Comparison of ENCODE assay signal across 8 cellular contexts in genomic region chr11:117316197-117316961, GRCh38. TPM values are rescaled to one million over a fixed set of nuclear protein-coding genes. Genes with fewer than 3 reads are reported as not detected.
A peak's percentile ranks its signal among the peaks of the same experiment; 100 is the strongest.
DNase-seq lines count a peak whose midpoint lies in the region; ATAC-seq and TF ChIP-seq lines count a peak whose summit lies in the region.

Gene BACE1 (minus strand): TSS chr11:117316256. CDS start chr11:117315795, 461 bp downstream.

- H3K27me3 ChIP-seq in A673 (replicated peaks; ENCODE audit: insufficient read depth, low read depth, low read length, poor library complexity): no peaks in the 10 kb centered on the region
- no peaks in the 10 kb centered on the region for H3K27me3 ChIP-seq in tibial nerve

- H3K9me3 ChIP-seq in A673 (ENCODE audit: low read depth, low read length, poor library complexity, severe bottlenecking) (no peaks in the 10 kb centered on the region), mucosa of descending colon (no peaks in the 10 kb centered on the region), tibial nerve (no peaks in the 10 kb centered on the region)

- H3K4me3 Mint-ChIP-seq in activated CD8-positive, alpha-beta T cell treated with anti-CD3 and anti-CD28 coated beads for 36 hours: peak within 1 kb of the TSS; percentile 51

- peak in 1 of 2 donors; percentile 34 for TF ChIP-seq POLR2A in tibial nerve (IDR thresholded peaks at IDR 0.05)

- H3K36me3 Mint-ChIP-seq in activated CD8-positive, alpha-beta T cell treated with anti-CD3 and anti-CD28 coated beads for 36 hours (ENCODE audit: low read depth): no peaks in the 10 kb centered on the region

- peaks cover 4% of the 10 kb centered on the region for H3K4me1 Mint-ChIP-seq in activated CD8-positive, alpha-beta T cell treated with anti-CD3 and anti-CD28 coated beads for 36 hours (ENCODE audit: low read depth)

- BruUV-seq in A673 (replicated peaks; lab: Mats Ljungman, UMichigan): TSS peak; percentile 57

- no peaks in the 10 kb centered on the region for H3K9me3 Mint-ChIP-seq in activated CD8-positive, alpha-beta T cell treated with anti-CD3 and anti-CD28 coated beads for 36 hours

- POLR2A ChIA-PET in A673 (lab: Charles Lee; ENCODE audit: low non-redundant PET): interaction anchor here (0.7 kb wide), 2 partner anchors 11 to 95 kb away, joined by 3 to 4 read pairs; partner anchors contain the start of gene CEP164
- POLR2A ChIA-PET in activated CD8-positive, alpha-beta T cell treated with anti-CD3 and anti-CD28 coated beads for 36 hours (lab: Charles Lee): interaction anchor here (1.6 kb wide), 1 partner anchor 70 kb away, joined by 3 read pairs; no protein-coding TSS in a partner anchor

- H3K4me3 ChIP-seq in A673 (ENCODE audit: low read depth, low read length, poor library complexity, severe bottlenecking) (peak within 1 kb of the TSS; percentile 84), GM12865 (ENCODE audit: low read depth, low read length) (peak within 1 kb of the TSS; percentile 19), fibroblast of mammary gland (ENCODE audit: control insufficient read depth, low read depth, low read length) (peak within 1 kb of the TSS; percentile 71), mucosa of descending colon (peak within 1 kb of the TSS; percentile 44), tibial nerve (peak within 1 kb of the TSS; percentile 66 to 85 (median 77))

- TF ChIP-seq CTCF in A673 (conservative IDR thresholded peaks at IDR 0.05; ENCODE audit: low read depth, low read length): peak; percentile 58
- no peak for TF ChIP-seq CTCF in GM12865 (IDR thresholded peaks at IDR 0.05; ENCODE audit: insufficient read depth, low read depth, low read length, missing control alignments)
- no peak for TF ChIP-seq CTCF in activated CD8-positive, alpha-beta T cell treated with anti-CD3 and anti-CD28 coated beads for 36 hours (IDR thresholded peaks at IDR 0.05)
- peak; percentile 46 for TF ChIP-seq CTCF in fibroblast of mammary gland (conservative IDR thresholded peaks at IDR 0.05; ENCODE audit: control insufficient read depth, insufficient read depth, low read depth, low read length)
- TF ChIP-seq CTCF in mucosa of descending colon (IDR thresholded peaks at IDR 0.05): no peak
- peak in 2 of 5 experiments; percentile 27 to 39 for TF ChIP-seq CTCF in tibial nerve (IDR thresholded peaks at IDR 0.05)

- H3K36me3 ChIP-seq in A673 (ENCODE audit: insufficient read depth, low read length, poor library complexity, severe bottlenecking): no peaks in the 10 kb centered on the region
- H3K36me3 ChIP-seq in mucosa of descending colon (ENCODE audit: low read depth): no peaks in the 10 kb centered on the region
- no peaks in the 10 kb centered on the region for H3K36me3 ChIP-seq in tibial nerve

- H3K4me1 ChIP-seq in A673 (ENCODE audit: insufficient read depth, low read length, poor library complexity, severe bottlenecking) (peaks cover 3% of the 10 kb centered on the region), mucosa of descending colon (ENCODE audit: low read depth) (peaks cover 8% of the 10 kb centered on the region), tibial nerve (peaks cover 0 to 45% (median 16%) of the 10 kb centered on the region in 4 donors)

- peak; percentile 93 for DNase-seq in A673 (ENCODE audit: low spot score)
- no peak for DNase-seq in GM12865 (ENCODE audit: low read depth)
- peak; percentile 80 for DNase-seq in NCI-H2227 (lab: John Stamatoyannopoulos, UW; ENCODE audit: unreplicated experiment)
- peak; percentile 27 for DNase-seq in activated CD8-positive, alpha-beta T cell treated with anti-CD3 and anti-CD28 coated beads for 36 hours
- peak; percentile 82 for DNase-seq in fibroblast of mammary gland (ENCODE audit: low read depth)
- DNase-seq in mucosa of descending colon: peak; percentile 75 to 78 (median 77)
- DNase-seq in tibial nerve (ENCODE audit: low spot score in 2 of 2): peak; percentile 43 to 66

- WGBS in tibial nerve, 2 donors: 10 to 14% methylated on average over 21 to 29 of the region's 29 CpGs

- ATAC-seq in activated CD8-positive, alpha-beta T cell treated with anti-CD3 and anti-CD28 coated beads for 36 hours: peak; percentile 45
- ATAC-seq in mucosa of descending colon (peak; percentile 86), GM21367 (IDR thresholded peaks at IDR 0.05; ENCODE audit: unreplicated experiment) (no peak)

- peaks cover 25% of the 10 kb centered on the region for H3K27me3 Mint-ChIP-seq in activated CD8-positive, alpha-beta T cell treated with anti-CD3 and anti-CD28 coated beads for 36 hours

- TF ChIP-seq EP300 in tibial nerve (IDR thresholded peaks at IDR 0.05): peak in 1 of 2 donors; percentile 66

- no peak within 1 kb of the TSS for H3K27ac Mint-ChIP-seq in activated CD8-positive, alpha-beta T cell treated with anti-CD3 and anti-CD28 coated beads for 36 hours

- intact Hi-C loops in A673 (cut with micrococcal nuclease; ENCODE audit: unreplicated experiment): loop anchor here (1.0 kb wide), 1 partner anchor 11 kb away; the partner anchor contains the start of gene CEP164
- intact Hi-C loops in activated CD8-positive, alpha-beta T cell treated with anti-CD3 and anti-CD28 coated beads for 36 hours (cut with micrococcal nuclease): no loop called here
- intact Hi-C loops in mucosa of descending colon (cut with DNase I, micrococcal nuclease): no loop called here

- H3K27ac ChIP-seq in A673 (ENCODE audit: low read depth, low read length, poor library complexity, severe bottlenecking) (peak within 1 kb of the TSS; percentile 55), tibial nerve (peak within 1 kb of the TSS; percentile 44 to 73 (median 68))

- CTCF ChIA-PET in A673 (lab: Charles Lee): interaction anchor here (0.9 to 1.3 kb wide), 3 partner anchors 11 to 493 kb away, joined by 3 to 4 read pairs (median 3); partner anchors contain the start of genes CEP164 and PCSK7
- CTCF ChIA-PET in activated CD8-positive, alpha-beta T cell treated with anti-CD3 and anti-CD28 coated beads for 36 hours (lab: Charles Lee): interaction anchor here (1.0 to 2.4 kb wide), 2 partner anchors 12 to 16 kb away, joined by 3 to 10 read pairs; partner anchors contain the start of gene CEP164

RNA-seq across cellular contexts. Expression of gene BACE1, which starts in this region (rescaled TPM):
- total RNA-seq in A673 (2021) (13.7 and 15.0 TPM in 2 replicates), mucosa of descending colon (10 to 100 TPM in 2 of 3 donors, 1 to 10 TPM in 1; 7.8 to 23.0 (median 10.2) TPM), tibial nerve (10 to 100 TPM; 23.2 to 35.1 (median 26.0) TPM)
- 1 to 10 TPM in 1 of 2 experiments, under 1 TPM in 1; 0.97 to 1.5 TPM for total RNA-seq in activated CD8-positive, alpha-beta T cell treated with anti-CD3 and anti-CD28 coated beads for 36 hours

Comparison
In these comparisons a context has a peak if more than half of its experiments do, and no peak if none do; other contexts are left out.
1. H3K4me3 ChIP-seq: peak in every context shown above with its lines; median percentile 84 in A673; 77 in tibial nerve; 71 in fibroblast of mammary gland; 44 in mucosa of descending colon; 19 in GM12865.
2. CTCF ChIP-seq: peak in A673 (single experiment) and fibroblast of mammary gland (single experiment); none in GM12865 (single experiment), activated CD8-positive, alpha-beta T cell treated with anti-CD3 and anti-CD28 coated beads for 36 hours (single experiment) and mucosa of descending colon (single experiment).